In the genomic region with DNA sequence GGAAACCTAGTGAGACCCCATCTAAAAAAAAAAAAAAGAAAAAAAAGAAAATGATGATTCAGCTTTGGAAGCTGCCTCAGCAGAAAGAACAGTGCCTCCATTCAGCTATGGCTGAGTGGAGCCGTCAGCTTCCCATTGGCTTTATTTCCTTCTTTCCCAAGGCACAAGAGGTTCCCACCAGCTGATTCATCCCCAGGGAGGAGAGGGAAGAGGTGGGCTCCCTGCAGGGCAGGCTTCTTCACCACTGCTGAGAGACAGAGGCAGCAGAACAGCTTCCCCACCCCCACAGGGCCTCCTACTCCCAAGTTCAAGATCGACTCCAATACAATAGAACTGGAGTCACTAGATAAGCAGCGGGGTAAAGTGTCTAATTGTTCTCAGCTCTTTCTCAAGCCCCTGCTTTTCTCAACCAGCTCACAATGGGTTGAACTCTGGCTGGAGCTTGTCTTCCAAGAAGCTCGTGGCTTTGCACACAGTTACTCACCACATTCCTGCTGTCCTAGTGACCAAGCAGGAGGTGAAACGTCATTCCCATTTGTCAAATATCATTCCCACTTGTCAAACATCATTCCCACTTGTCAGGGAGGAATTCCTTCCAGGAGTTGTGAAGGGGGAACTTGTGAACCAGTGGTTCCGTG, we compare ENCODE assay signal across 16 cellular contexts. TPM values are rescaled to one million over a fixed set of nuclear protein-coding genes. Genes with fewer than 3 reads are reported as not detected.
DNase-seq lines count a peak whose midpoint lies in the region; ATAC-seq and TF ChIP-seq lines count a peak whose summit lies in the region.
"Had no signal": no experiment of that assay in that cellular context is flagged by ENCODE, and none has a peak within 500 bp of the region (broad histone marks: within the 10 kb centered on the region; RNA-seq: fewer than 3 reads in every experiment).

No MANE protein-coding gene starts in this region.

- H3K27ac ChIP-seq in PC-9 (peak overlapping the region; percentile 80), epithelial cell of prostate (peak overlapping the region; percentile 43)
- H3K27ac ChIP-seq: body of pancreas, left lung, SJCRH30, stomach had no signal

- H3K27me3 ChIP-seq in PC-9 (ENCODE audit: insufficient read depth, low read depth), result no peaks in the 10 kb centered on the region
- H3K27me3 ChIP-seq: body of pancreas, left lung, SJCRH30, stomach had no signal

- CTCF ChIA-PET in PC-9 (lab: Charles Lee), result interaction anchor here (0.5 to 1.2 kb wide), 4 partner anchors 15 to 448 kb away, joined by 3 to 4 read pairs (median 4); no protein-coding TSS in a partner anchor

- no peak overlapping the region for H3K27ac Mint-ChIP-seq in naive thymus-derived CD8-positive, alpha-beta T cell

- peak overlapping the region; percentile 71 for H3K4me2 ChIP-seq in PC-9

- intact Hi-C loops in PC-9 (cut with micrococcal nuclease; ENCODE audit: unreplicated experiment), result loop anchor here (5.0 kb wide), 1 partner anchor 238 kb away; no protein-coding TSS in a partner anchor

- H2AFZ ChIP-seq in PC-9, result peak overlapping the region; percentile 62; the same call in 1 of the 2 replicates

- no peaks in the 10 kb centered on the region for H3K9me3 ChIP-seq in PC-9 (ENCODE audit: insufficient read depth, low read depth)
- H3K9me3 ChIP-seq: body of pancreas, left lung, SJCRH30, stomach had no signal

- DNase-seq in GM03348 (ENCODE audit: low spot score) (peak; percentile 50), PC-9 (peak; percentile 41 to 77), epithelial cell of prostate (ENCODE audit: low read depth, low spot score) (no peak), non-pigmented ciliary epithelial cell (ENCODE audit: low read depth) (peak; percentile 55), NCI-H82 treated with DMSO at 0.1 percent for 48 hours (lab: John Stamatoyannopoulos, UW; ENCODE audit: unreplicated experiment) (no peak)
- no peak for DNase-seq in stimulated activated naive CD4-positive, alpha-beta T cell treated with Interleukin-2 at 50 U/mL for 16 hours (lab: John Stamatoyannopoulos, UW)
- DNase-seq in naive thymus-derived CD8-positive, alpha-beta T cell, result no peak
- DNase-seq: activated CD4-positive, CD25-positive, alpha-beta regulatory T cell; body of pancreas; Karpas-422; left lung; NCI-H345; stomach had no signal

- TSS peak; percentile 31 for BruUV-seq in PC-9 (replicated peaks; lab: Mats Ljungman, UMichigan)

- peaks cover 56% of the 10 kb centered on the region for H3K4me1 ChIP-seq in PC-9 (replicated peaks; ENCODE audit: insufficient read depth)
- H3K4me1 ChIP-seq: body of pancreas, left lung, stomach had no signal

- H3K4me3 ChIP-seq in PC-9, result no peak overlapping the region
- H3K4me3 ChIP-seq: body of pancreas, left lung, SJCRH30, stomach had no signal

- peaks cover 42% of the 10 kb centered on the region; the same call in 1 of the 2 replicates for H3F3A ChIP-seq in PC-9 (ENCODE audit: insufficient read depth, low read depth)

- H3K4me1 Mint-ChIP-seq in naive thymus-derived CD8-positive, alpha-beta T cell, result no peaks in the 10 kb centered on the region

- no peaks in the 10 kb centered on the region for H3K27me3 Mint-ChIP-seq in naive thymus-derived CD8-positive, alpha-beta T cell

- H3K36me3 ChIP-seq in PC-9 (ENCODE audit: low read depth), result no peaks in the 10 kb centered on the region
- H3K36me3 ChIP-seq: left lung, SJCRH30, stomach had no signal

- no peaks in the 10 kb centered on the region for H3K79me2 ChIP-seq in PC-9 (ENCODE audit: low read depth)

- no peaks in the 10 kb centered on the region for H3K36me3 Mint-ChIP-seq in naive thymus-derived CD8-positive, alpha-beta T cell

- H3K9me3 Mint-ChIP-seq in naive thymus-derived CD8-positive, alpha-beta T cell, result no peaks in the 10 kb centered on the region

- no peaks in the 10 kb centered on the region for H4K20me1 ChIP-seq in PC-9 (ENCODE audit: insufficient read depth)

- POLR2A ChIA-PET in PC-9 (lab: Charles Lee; ENCODE audit: unreplicated experiment), result interaction anchor here (0.5 to 0.6 kb wide), 3 partner anchors 265 to 1537 kb away, joined by 5 to 7 read pairs (median 6); no protein-coding TSS in a partner anchor
- POLR2A ChIA-PET in naive thymus-derived CD8-positive, alpha-beta T cell (lab: Charles Lee), result no interaction called here

- no peak for TF ChIP-seq CTCF in PC-9 (conservative IDR thresholded peaks at IDR 0.05)

- no peak for ATAC-seq in naive thymus-derived CD8-positive, alpha-beta T cell
- ATAC-seq in GM19467 (IDR thresholded peaks at IDR 0.05; ENCODE audit: unreplicated experiment), result no peak
- ATAC-seq: body of pancreas, esophagus mucosa had no signal

- no peaks in the 10 kb centered on the region for H3K9me2 ChIP-seq in PC-9 (ENCODE audit: insufficient read depth)

- no peak overlapping the region for H3K4me3 Mint-ChIP-seq in naive thymus-derived CD8-positive, alpha-beta T cell

RNA-seq across cellular contexts. Expression of gene FHDC1, which starts 47.8 kb away (rescaled TPM):
- total RNA-seq in PC-9 (2021), result 16.8 and 17.4 TPM in 2 replicates
- under 1 TPM; 0.27 to 0.39 TPM for total RNA-seq in naive thymus-derived CD8-positive, alpha-beta T cell
- under 1 TPM in 1 of 3 donors, not detected in 2; 0.09 TPM for polyA plus RNA-seq in naive thymus-derived CD8-positive, alpha-beta T cell

Comparison
In these comparisons a context has a peak if more than half of its experiments do, and no peak if none do; other contexts are left out.
1. DNase-seq: peak in GM03348 (single experiment), PC-9 (2 of 2) and non-pigmented ciliary epithelial cell (single experiment); none in epithelial cell of prostate (single experiment), stimulated activated naive CD4-positive, alpha-beta T cell treated with Interleukin-2 at 50 U/mL for 16 hours (single experiment), NCI-H82 treated with DMSO at 0.1 percent for 48 hours (single experiment) and naive thymus-derived CD8-positive, alpha-beta T cell (0 of 10).
2. RNA of gene FHDC1, which starts 47.8 kb away (total RNA-seq): 16.8 to 17.4 TPM in PC-9; 0.27 to 0.39 TPM in naive thymus-derived CD8-positive, alpha-beta T cell; every median in the first group is over 10 times any median in the second.